8 cellular contexts compared by ENCODE assay signal in the genomic region with DNA sequence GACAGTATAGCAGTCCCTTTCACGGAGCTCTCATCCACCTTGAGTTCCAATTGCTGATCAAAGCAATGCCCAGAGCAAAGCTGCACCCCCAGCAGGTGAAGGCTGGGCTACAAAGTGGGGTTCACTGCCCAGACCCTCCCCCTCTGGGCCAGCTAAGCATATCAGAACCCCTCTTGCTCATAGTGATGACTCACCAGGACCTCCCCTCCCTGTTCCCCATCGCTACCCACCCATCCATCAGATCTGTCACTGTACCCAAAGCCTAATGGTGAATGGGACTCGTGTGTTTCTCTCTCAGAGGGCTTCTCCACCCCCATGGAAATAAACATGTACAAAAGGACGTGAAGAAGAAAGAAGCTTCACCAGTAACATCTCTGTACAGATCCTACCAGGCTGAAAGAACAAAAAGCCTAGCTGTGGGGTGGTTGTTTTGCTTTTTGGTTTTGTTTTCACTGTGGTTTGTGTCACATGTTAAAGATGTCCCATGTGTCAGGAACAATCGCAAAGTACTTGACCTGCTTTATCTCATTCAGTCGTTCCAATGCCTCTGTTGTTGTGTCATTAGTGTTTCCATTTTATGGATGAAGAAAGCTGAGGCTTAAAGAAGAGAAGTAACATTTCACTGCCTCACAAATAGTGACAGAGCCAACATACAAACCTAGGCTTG.
DNase-seq lines count a peak whose midpoint lies in the region; ATAC-seq lines count a peak whose summit lies in the region.

No MANE protein-coding gene starts in this region.

- peak overlapping the region; percentile 34 for H3K4me3 Mint-ChIP-seq in activated naive CD4-positive, alpha-beta T cell treated with anti-CD3 and anti-CD28 coated beads for 36 hours
- peak overlapping the region; percentile 67 for H3K4me3 Mint-ChIP-seq in activated naive CD4-positive, alpha-beta T cell treated with anti-CD3 and anti-CD28 coated beads, Interleukin-2, amount 10 ng/mL, durations not matched to agents 7 days and 5 days
- peak overlapping the region; percentile 61 to 75 for H3K4me3 Mint-ChIP-seq in stimulated activated naive CD8-positive, alpha-beta T cell treated with anti-CD3 and anti-CD28 coated beads, Interleukin-15, amount 100 ng/mL, for 72 hours

- CTCF ChIA-PET in activated naive CD4-positive, alpha-beta T cell treated with anti-CD3 and anti-CD28 coated beads for 36 hours (lab: Charles Lee) = interaction anchor here (1.1 kb wide), 1 partner anchor 25 kb away, joined by 3 read pairs; no protein-coding TSS in a partner anchor
- CTCF ChIA-PET in activated naive CD4-positive, alpha-beta T cell treated with anti-CD3 and anti-CD28 coated beads, Interleukin-2, amount 10 ng/mL, durations not matched to agents 7 days and 5 days (lab: Charles Lee) = interaction anchor here (1.3 to 1.6 kb wide), 2 partner anchors 15 to 75 kb away, joined by 3 to 7 read pairs; no protein-coding TSS in a partner anchor

- H3K27me3 Mint-ChIP-seq in activated naive CD4-positive, alpha-beta T cell treated with anti-CD3 and anti-CD28 coated beads for 36 hours (ENCODE audit: low read depth) = no peaks in the 10 kb centered on the region
- peaks cover 37% of the 10 kb centered on the region for H3K27me3 Mint-ChIP-seq in activated naive CD4-positive, alpha-beta T cell treated with anti-CD3 and anti-CD28 coated beads, Interleukin-2, amount 10 ng/mL, durations not matched to agents 7 days and 5 days
- H3K27me3 Mint-ChIP-seq in stimulated activated naive CD8-positive, alpha-beta T cell treated with anti-CD3 and anti-CD28 coated beads, Interleukin-15, amount 100 ng/mL, for 72 hours = peaks cover 23% of the 10 kb centered on the region

- H3K9me3 Mint-ChIP-seq in activated naive CD4-positive, alpha-beta T cell treated with anti-CD3 and anti-CD28 coated beads for 36 hours = no peaks in the 10 kb centered on the region
- H3K9me3 Mint-ChIP-seq in activated naive CD4-positive, alpha-beta T cell treated with anti-CD3 and anti-CD28 coated beads, Interleukin-2, amount 10 ng/mL, durations not matched to agents 7 days and 5 days = no peaks in the 10 kb centered on the region
- no peaks in the 10 kb centered on the region for H3K9me3 Mint-ChIP-seq in stimulated activated naive CD8-positive, alpha-beta T cell treated with anti-CD3 and anti-CD28 coated beads, Interleukin-15, amount 100 ng/mL, for 72 hours

- intact Hi-C loops in activated naive CD4-positive, alpha-beta T cell treated with anti-CD3 and anti-CD28 coated beads for 36 hours (cut with micrococcal nuclease) = loop anchor here (1.0 to 10.0 kb wide), 5 partner anchors 19 to 849 kb away; no protein-coding TSS in a partner anchor

- DNase-seq in activated naive CD4-positive, alpha-beta T cell treated with anti-CD3 and anti-CD28 coated beads for 36 hours = no peak
- DNase-seq in activated naive CD4-positive, alpha-beta T cell (lab: John Stamatoyannopoulos, UW) = no peak
- peak; percentile 48 for DNase-seq in activated naive CD4-positive, alpha-beta T cell treated with anti-CD3 and anti-CD28 coated beads, Interleukin-2, amount 10 ng/mL, durations not matched to agents 7 days and 5 days
- no peak for DNase-seq in stimulated activated naive CD8-positive, alpha-beta T cell treated with anti-CD3 and anti-CD28 coated beads, Interleukin-15, amount 100 ng/mL, for 72 hours
- DNase-seq in NCI-H2029 (lab: John Stamatoyannopoulos, UW) (no peak), epidermal melanocyte (ENCODE audit: insufficient read length, low spot score) (no peak)

- ATAC-seq in HG03045 (IDR thresholded peaks at IDR 0.05; ENCODE audit: unreplicated experiment) (peak; percentile 83), GM19467 (IDR thresholded peaks at IDR 0.05; ENCODE audit: unreplicated experiment) (no peak)
- ATAC-seq in stimulated activated naive CD8-positive, alpha-beta T cell treated with anti-CD3 and anti-CD28 coated beads, Interleukin-15, amount 100 ng/mL, for 72 hours = peak; percentile 77

- H3K27ac Mint-ChIP-seq in activated naive CD4-positive, alpha-beta T cell treated with anti-CD3 and anti-CD28 coated beads for 36 hours = peak overlapping the region; percentile 61
- peak overlapping the region; percentile 93 for H3K27ac Mint-ChIP-seq in activated naive CD4-positive, alpha-beta T cell treated with anti-CD3 and anti-CD28 coated beads, Interleukin-2, amount 10 ng/mL, durations not matched to agents 7 days and 5 days
- peak overlapping the region; percentile 77 to 84 for H3K27ac Mint-ChIP-seq in stimulated activated naive CD8-positive, alpha-beta T cell treated with anti-CD3 and anti-CD28 coated beads, Interleukin-15, amount 100 ng/mL, for 72 hours

- H3K4me1 Mint-ChIP-seq in activated naive CD4-positive, alpha-beta T cell treated with anti-CD3 and anti-CD28 coated beads for 36 hours (ENCODE audit: low read depth) = peaks cover 54% of the 10 kb centered on the region
- peaks cover 51% of the 10 kb centered on the region for H3K4me1 Mint-ChIP-seq in activated naive CD4-positive, alpha-beta T cell treated with anti-CD3 and anti-CD28 coated beads, Interleukin-2, amount 10 ng/mL, durations not matched to agents 7 days and 5 days
- peaks cover 66% of the 10 kb centered on the region for H3K4me1 Mint-ChIP-seq in stimulated activated naive CD8-positive, alpha-beta T cell treated with anti-CD3 and anti-CD28 coated beads, Interleukin-15, amount 100 ng/mL, for 72 hours

- no peaks in the 10 kb centered on the region for H3K36me3 Mint-ChIP-seq in activated naive CD4-positive, alpha-beta T cell treated with anti-CD3 and anti-CD28 coated beads for 36 hours (ENCODE audit: low read depth)
- peaks cover 1% of the 10 kb centered on the region for H3K36me3 Mint-ChIP-seq in activated naive CD4-positive, alpha-beta T cell treated with anti-CD3 and anti-CD28 coated beads, Interleukin-2, amount 10 ng/mL, durations not matched to agents 7 days and 5 days
